In the genomic region with DNA sequence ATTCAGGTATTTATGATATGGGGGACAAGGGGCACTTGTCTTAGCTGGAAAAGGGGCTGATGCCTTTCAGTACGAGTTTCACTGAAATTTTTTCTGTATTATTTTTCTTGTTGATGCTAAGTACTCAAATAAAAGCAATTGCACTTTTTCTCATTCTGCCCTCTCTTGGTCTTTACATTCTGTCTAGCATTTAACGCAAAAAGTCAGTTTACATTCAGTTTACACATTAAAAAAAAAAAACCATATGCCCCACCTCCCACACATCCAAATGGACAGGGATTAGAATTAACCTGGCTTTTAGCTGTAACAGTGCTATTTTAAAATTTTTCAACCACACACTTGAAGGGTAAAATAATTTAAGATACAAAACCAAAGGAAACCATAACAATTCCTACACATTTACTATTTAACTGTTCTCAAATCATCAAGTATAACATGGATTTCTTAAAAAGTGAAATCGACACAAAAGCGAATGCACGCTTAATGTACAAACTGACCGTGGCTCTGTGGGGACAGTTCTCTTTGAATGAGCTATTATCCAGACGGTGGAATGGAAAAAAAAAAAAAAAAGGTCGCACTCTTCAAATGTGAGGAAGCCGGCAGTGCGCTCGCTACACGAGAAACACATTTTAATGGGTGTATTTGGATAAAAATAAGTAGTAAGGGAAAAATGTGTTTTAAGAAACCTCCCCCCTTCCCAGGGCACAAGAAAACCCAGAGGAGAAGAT, we compare ENCODE assay signal across 8 cellular contexts. TPM values are rescaled to one million over a fixed set of nuclear protein-coding genes. Genes with fewer than 3 reads are reported as not detected.
A peak's percentile ranks its signal among the peaks of the same experiment; 100 is the strongest.
DNase-seq lines count a peak whose midpoint lies in the region; ATAC-seq and TF ChIP-seq lines count a peak whose summit lies in the region.

No MANE protein-coding gene starts in this region.

- H3K4me3 Mint-ChIP-seq in stimulated activated naive CD8-positive, alpha-beta T cell treated with anti-CD3 and anti-CD28 coated beads, Interleukin-15, Interleukin-2, amounts not matched to agents 100 ng/mL and 50 ng/mL, for 24 hours, result peak overlapping the region; percentile 88
- peak overlapping the region; percentile 91 for H3K4me3 Mint-ChIP-seq in activated CD8-positive, alpha-beta T cell treated with anti-CD3 and anti-CD28 coated beads for 36 hours
- peak overlapping the region; percentile 92 to 94 for H3K4me3 Mint-ChIP-seq in stimulated activated naive CD8-positive, alpha-beta T cell treated with anti-CD3 and anti-CD28 coated beads, Interleukin-15, amount 100 ng/mL, for 72 hours

- no peak for ATAC-seq in stimulated activated naive CD8-positive, alpha-beta T cell treated with anti-CD3 and anti-CD28 coated beads, Interleukin-15, Interleukin-2, amounts not matched to agents 100 U/mL and 50 U/mL, for 24 hours
- ATAC-seq in activated CD8-positive, alpha-beta T cell treated with anti-CD3 and anti-CD28 coated beads for 36 hours, result no peak
- ATAC-seq in stimulated activated naive CD8-positive, alpha-beta T cell treated with anti-CD3 and anti-CD28 coated beads, Interleukin-15, amount 100 ng/mL, for 72 hours, result no peak
- no peak for ATAC-seq in HG02623 (IDR thresholded peaks at IDR 0.05; ENCODE audit: unreplicated experiment)
- ATAC-seq in HG03442 (IDR thresholded peaks at IDR 0.05; ENCODE audit: unreplicated experiment), result no peak
- no peak for ATAC-seq in GM19324 (IDR thresholded peaks at IDR 0.05; ENCODE audit: low FRiP score, unreplicated experiment)

- no peaks in the 10 kb centered on the region for H3K4me1 ChIP-seq in iPS DF 6.9 (ENCODE audit: control insufficient read depth, insufficient read depth, low read length)

- no peak overlapping the region for H3K27ac ChIP-seq in iPS DF 6.9 (ENCODE audit: low read length)

- no peaks in the 10 kb centered on the region for H3K36me3 Mint-ChIP-seq in stimulated activated naive CD8-positive, alpha-beta T cell treated with anti-CD3 and anti-CD28 coated beads, Interleukin-15, Interleukin-2, amounts not matched to agents 100 ng/mL and 50 ng/mL, for 24 hours (ENCODE audit: low read depth)
- H3K36me3 Mint-ChIP-seq in activated CD8-positive, alpha-beta T cell treated with anti-CD3 and anti-CD28 coated beads for 36 hours (ENCODE audit: low read depth), result no peaks in the 10 kb centered on the region

- peaks cover 48% of the 10 kb centered on the region for H3K4me1 Mint-ChIP-seq in stimulated activated naive CD8-positive, alpha-beta T cell treated with anti-CD3 and anti-CD28 coated beads, Interleukin-15, Interleukin-2, amounts not matched to agents 100 ng/mL and 50 ng/mL, for 24 hours (ENCODE audit: low read depth)
- peaks cover 43% of the 10 kb centered on the region for H3K4me1 Mint-ChIP-seq in activated CD8-positive, alpha-beta T cell treated with anti-CD3 and anti-CD28 coated beads for 36 hours (ENCODE audit: low read depth)
- peaks cover 11% of the 10 kb centered on the region for H3K4me1 Mint-ChIP-seq in stimulated activated naive CD8-positive, alpha-beta T cell treated with anti-CD3 and anti-CD28 coated beads, Interleukin-15, amount 100 ng/mL, for 72 hours

- no peak for DNase-seq in stimulated activated naive CD8-positive, alpha-beta T cell treated with anti-CD3 and anti-CD28 coated beads, Interleukin-15, Interleukin-2, amounts not matched to agents 100 U/mL and 50 U/mL, for 24 hours
- peak; percentile 5 for DNase-seq in activated CD8-positive, alpha-beta T cell treated with anti-CD3 and anti-CD28 coated beads for 36 hours
- no peak for DNase-seq in iPS DF 6.9 (ENCODE audit: low read depth, low spot score)
- DNase-seq in stimulated activated naive CD8-positive, alpha-beta T cell treated with anti-CD3 and anti-CD28 coated beads, Interleukin-15, amount 100 ng/mL, for 72 hours, result no peak

- intact Hi-C loops in activated CD8-positive, alpha-beta T cell treated with anti-CD3 and anti-CD28 coated beads for 36 hours (cut with micrococcal nuclease), result loop anchor here (10.0 kb wide), 1 partner anchor 152 kb away; no protein-coding TSS in a partner anchor

- H3K27ac Mint-ChIP-seq in stimulated activated naive CD8-positive, alpha-beta T cell treated with anti-CD3 and anti-CD28 coated beads, Interleukin-15, Interleukin-2, amounts not matched to agents 100 ng/mL and 50 ng/mL, for 24 hours, result peak overlapping the region; percentile 82
- peak overlapping the region; percentile 86 for H3K27ac Mint-ChIP-seq in activated CD8-positive, alpha-beta T cell treated with anti-CD3 and anti-CD28 coated beads for 36 hours
- H3K27ac Mint-ChIP-seq in stimulated activated naive CD8-positive, alpha-beta T cell treated with anti-CD3 and anti-CD28 coated beads, Interleukin-15, amount 100 ng/mL, for 72 hours, result peak overlapping the region; percentile 89 to 95

- peak overlapping the region; percentile 91; the same call in 1 of the 2 replicates for H3K4me3 ChIP-seq in iPS DF 6.9 (ENCODE audit: low read length)

- no CpG with 5 or more reads among the region's 12 CpGs for WGBS in iPS DF 6.9 (ENCODE audit: insufficient coverage, insufficient read length)

- CTCF ChIA-PET in activated CD8-positive, alpha-beta T cell treated with anti-CD3 and anti-CD28 coated beads for 36 hours (lab: Charles Lee), result interaction anchor here (1.0 to 1.7 kb wide), 2 partner anchors 94 to 156 kb away, joined by 3 to 7 read pairs; no protein-coding TSS in a partner anchor

- POLR2A ChIA-PET in activated CD8-positive, alpha-beta T cell treated with anti-CD3 and anti-CD28 coated beads for 36 hours (lab: Charles Lee), result interaction anchor here (1.4 to 1.5 kb wide), 2 partner anchors 87 to 153 kb away, joined by 3 to 5 read pairs; no protein-coding TSS in a partner anchor

- no peaks in the 10 kb centered on the region for H3K9me3 ChIP-seq in iPS DF 6.9 (ENCODE audit: control insufficient read depth, insufficient read depth, low read length)

- H3K9me3 Mint-ChIP-seq in stimulated activated naive CD8-positive, alpha-beta T cell treated with anti-CD3 and anti-CD28 coated beads, Interleukin-15, Interleukin-2, amounts not matched to agents 100 ng/mL and 50 ng/mL, for 24 hours, result no peaks in the 10 kb centered on the region
- no peaks in the 10 kb centered on the region for H3K9me3 Mint-ChIP-seq in activated CD8-positive, alpha-beta T cell treated with anti-CD3 and anti-CD28 coated beads for 36 hours
- H3K9me3 Mint-ChIP-seq in stimulated activated naive CD8-positive, alpha-beta T cell treated with anti-CD3 and anti-CD28 coated beads, Interleukin-15, amount 100 ng/mL, for 72 hours, result no peaks in the 10 kb centered on the region

- no peak for TF ChIP-seq CTCF in activated CD8-positive, alpha-beta T cell treated with anti-CD3 and anti-CD28 coated beads for 36 hours (IDR thresholded peaks at IDR 0.05)

- no peaks in the 10 kb centered on the region for H3K36me3 ChIP-seq in iPS DF 6.9 (ENCODE audit: control insufficient read depth, insufficient read depth, low read length)

- no peaks in the 10 kb centered on the region for H3K27me3 ChIP-seq in iPS DF 6.9 (ENCODE audit: control insufficient read depth, insufficient read depth, low read length)

- H3K27me3 Mint-ChIP-seq in stimulated activated naive CD8-positive, alpha-beta T cell treated with anti-CD3 and anti-CD28 coated beads, Interleukin-15, Interleukin-2, amounts not matched to agents 100 ng/mL and 50 ng/mL, for 24 hours, result no peaks in the 10 kb centered on the region
- H3K27me3 Mint-ChIP-seq in activated CD8-positive, alpha-beta T cell treated with anti-CD3 and anti-CD28 coated beads for 36 hours, result no peaks in the 10 kb centered on the region
- H3K27me3 Mint-ChIP-seq in stimulated activated naive CD8-positive, alpha-beta T cell treated with anti-CD3 and anti-CD28 coated beads, Interleukin-15, amount 100 ng/mL, for 72 hours, result no peaks in the 10 kb centered on the region

RNA-seq across cellular contexts. Expression of a gene that starts 1.4 kb away (rescaled TPM):
- total RNA-seq in activated CD8-positive, alpha-beta T cell treated with anti-CD3 and anti-CD28 coated beads for 36 hours, result 1 to 10 TPM; 7.6 to 8.4 TPM

RNA-seq across cellular contexts. Expression of a gene that starts 42.1 kb away (rescaled TPM):
- total RNA-seq in activated CD8-positive, alpha-beta T cell treated with anti-CD3 and anti-CD28 coated beads for 36 hours, result not detected
